In the genomic region with DNA sequence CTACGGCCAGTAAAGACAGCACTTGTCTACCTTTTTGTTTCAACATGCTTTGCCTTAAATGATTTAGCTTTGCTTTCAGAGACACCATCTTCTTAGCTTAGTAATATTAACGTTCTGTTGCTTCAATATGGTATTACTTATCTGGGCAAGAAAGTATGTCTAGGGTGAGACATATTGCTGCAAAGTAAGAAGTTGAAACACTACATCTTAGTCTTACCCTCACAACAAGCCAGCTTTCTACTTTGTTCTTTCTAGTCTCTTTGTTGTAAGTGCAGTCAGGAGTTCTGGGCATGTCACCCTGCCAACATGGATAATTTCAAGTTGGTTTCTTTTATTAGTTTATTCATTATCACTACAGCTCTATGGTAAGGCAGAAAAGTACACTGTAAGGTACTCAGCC, we compare ENCODE assay signal across 10 cellular contexts.
"Had no signal": no experiment of that assay in that cellular context is flagged by ENCODE, and none has a peak within 500 bp of the region (broad histone marks: within the 10 kb centered on the region; RNA-seq: fewer than 3 reads in every experiment).

No MANE protein-coding gene starts in this region.

- H3K9ac ChIP-seq: GM23248, KMS-11 had no signal

- ATAC-seq: HepG2 had no signal

- FAIRE-seq: HepG2 had no signal

- DNase-seq: GM23248, GOT3, H9, HCEC 1CT, HFFc6, Karpas-422, KBM-7 had no signal

- H3K4me3 ChIP-seq: GM23248 had no signal

- H3K27ac ChIP-seq: GM23248, HL-60, KMS-11 had no signal

- H2AFZ ChIP-seq: GM23248 had no signal

- H3K4me2 ChIP-seq: KMS-11 had no signal
